Comparison of ENCODE assay signal across 23 cellular contexts in genomic region chr12:110020956-110021355, GRCh38.
"Had no signal": no experiment of that assay in that cellular context is flagged by ENCODE, and none has a peak within 500 bp of the region (broad histone marks: within the 10 kb centered on the region; RNA-seq: fewer than 3 reads in every experiment).

No MANE protein-coding gene starts in this region.

- H3K36me3 ChIP-seq: neural progenitor cell had no signal

- H3K4me3 Mint-ChIP-seq: activated naive CD8-positive, alpha-beta T cell; memory B cell; naive thymus-derived CD8-positive, alpha-beta T cell; neural progenitor cell; T-helper 17 cell; WTC11 had no signal

- H3K9me3 ChIP-seq: gastroesophageal sphincter, right atrium auricular region, spleen, testis, transverse colon had no signal

- H3K27me3 Mint-ChIP-seq: activated naive CD8-positive, alpha-beta T cell; memory B cell; naive thymus-derived CD8-positive, alpha-beta T cell; T-helper 17 cell had no signal

- ATAC-seq: gastroesophageal sphincter; left colon; naive thymus-derived CD8-positive, alpha-beta T cell; T-helper 17 cell; WTC11 had no signal

- H3K27ac ChIP-seq: neural progenitor cell, right atrium auricular region, spleen, testis, transverse colon had no signal

- H3K4me3 ChIP-seq: gastroesophageal sphincter, neural progenitor cell, right atrium auricular region, spleen, testis, transverse colon had no signal

- H3K36me3 Mint-ChIP-seq: activated naive CD8-positive, alpha-beta T cell had no signal

- DNase-seq: activated CD4-positive, alpha-beta T cell treated with anti-CD3 and anti-CD28 coated beads for 1 hour; activated effector memory CD4-positive, alpha-beta T cell treated with Interleukin-2 at 50 U/mL for 16 hours; activated naive CD4-positive, alpha-beta T cell treated with Interleukin-2 at 50 U/mL for 16 hours; central memory CD4-positive, alpha-beta T cell; dermis blood vessel endothelial cell; effector CD8-positive, alpha-beta T cell; hippocampal formation; kidney; left colon; midbrain; naive thymus-derived CD8-positive, alpha-beta T cell; spleen; stimulated activated naive CD4-positive, alpha-beta T cell; T-helper 17 cell; T1000; testis; transverse colon had no signal

- H3K27me3 ChIP-seq: gastroesophageal sphincter, neural progenitor cell, right atrium auricular region, spleen, testis, transverse colon had no signal

- H3K4me1 ChIP-seq: testis had no signal

- H3K9me3 Mint-ChIP-seq: memory B cell; naive thymus-derived CD8-positive, alpha-beta T cell; neural progenitor cell; WTC11 had no signal

- H3K27ac Mint-ChIP-seq: activated naive CD8-positive, alpha-beta T cell; naive thymus-derived CD8-positive, alpha-beta T cell; neural progenitor cell had no signal
